ENCODE assay signal across 16 cellular contexts in genomic region chr6:160391419-160392116, GRCh38. TPM values are rescaled to one million over a fixed set of nuclear protein-coding genes. Genes with fewer than 3 reads are reported as not detected.
DNase-seq lines count a peak whose midpoint lies in the region; TF ChIP-seq lines count a peak whose summit lies in the region.
"Had no signal": no experiment of that assay in that cellular context is flagged by ENCODE, and none has a peak within 500 bp of the region (broad histone marks: within the 10 kb centered on the region; RNA-seq: fewer than 3 reads in every experiment).

No MANE protein-coding gene starts in this region.

- H3K4me1 Mint-ChIP-seq in activated naive CD8-positive, alpha-beta T cell treated with anti-CD3 and anti-CD28 coated beads for 36 hours, result no peaks in the 10 kb centered on the region
- H3K4me1 Mint-ChIP-seq: CD14-positive monocyte, memory B cell had no signal

- H3K27ac ChIP-seq in substantia nigra (ENCODE audit: low read depth, low read length, poor library complexity, severe bottlenecking), result no peak overlapping the region
- H3K27ac ChIP-seq: right atrium auricular region had no signal

- H3K9me3 Mint-ChIP-seq in activated naive CD8-positive, alpha-beta T cell treated with anti-CD3 and anti-CD28 coated beads for 36 hours, result peaks cover 3% of the 10 kb centered on the region
- H3K9me3 Mint-ChIP-seq: CD14-positive monocyte had no signal

- TF ChIP-seq CTCF in fibroblast of pulmonary artery (IDR thresholded peaks at IDR 0.05; ENCODE audit: low read length, missing control alignments), result no peak

- H3K9ac ChIP-seq in skeletal muscle satellite cell (ENCODE audit: low read depth, low read length), result no peak overlapping the region

- no peak overlapping the region for H3K27ac Mint-ChIP-seq in activated naive CD8-positive, alpha-beta T cell treated with anti-CD3 and anti-CD28 coated beads for 36 hours
- H3K27ac Mint-ChIP-seq: CD14-positive monocyte, memory B cell had no signal

- H3K27me3 ChIP-seq in skeletal muscle satellite cell (ENCODE audit: control insufficient read depth, insufficient read depth, low read length), result no peaks in the 10 kb centered on the region
- H3K27me3 ChIP-seq in H7 (ENCODE audit: control insufficient read depth, insufficient read depth, low read length), result no peaks in the 10 kb centered on the region
- H3K27me3 ChIP-seq: right atrium auricular region had no signal

- no peaks in the 10 kb centered on the region for H3K36me3 Mint-ChIP-seq in activated naive CD8-positive, alpha-beta T cell treated with anti-CD3 and anti-CD28 coated beads for 36 hours
- H3K36me3 Mint-ChIP-seq: CD14-positive monocyte, memory B cell had no signal

- no peak overlapping the region for H3K4me3 Mint-ChIP-seq in activated naive CD8-positive, alpha-beta T cell treated with anti-CD3 and anti-CD28 coated beads for 36 hours
- H3K4me3 Mint-ChIP-seq: activated T-cell treated with anti-CD3 and anti-CD28 coated beads, Interleukin-2, amount 50 U/mL, for 4 hours; CD14-positive monocyte; memory B cell had no signal

- no peak overlapping the region for H3K4me3 ChIP-seq in fibroblast of pulmonary artery (replicated peaks; ENCODE audit: low read depth, low read length)
- no peak overlapping the region for H3K4me3 ChIP-seq in skeletal muscle satellite cell (ENCODE audit: low read length)
- H3K4me3 ChIP-seq in H7 (ENCODE audit: insufficient read depth, low read depth, low read length), result no peak overlapping the region
- H3K4me3 ChIP-seq: right atrium auricular region had no signal

- DNase-seq in EH (ENCODE audit: low read depth) (peak; percentile 3), RPMI7951 (ENCODE audit: low read depth) (peak; percentile 73), fibroblast of pulmonary artery (ENCODE audit: low read depth) (peak; percentile 89), substantia nigra (lab: John Stamatoyannopoulos, UW) (no peak), H7 (no peak)
- no peak for DNase-seq in activated naive CD8-positive, alpha-beta T cell treated with anti-CD3 and anti-CD28 coated beads for 36 hours
- no peak for DNase-seq in stimulated activated CD4-positive, alpha-beta T cell treated with anti-CD3 and anti-CD28 coated beads, Interleukin-4, amount 100 ng/mL, for 4 hours
- DNase-seq: activated T-cell treated with anti-CD3 and anti-CD28 coated beads, Interleukin-2, amount 50 U/mL, for 4 hours; cerebellar nuclear complex; head of caudate nucleus; NCI-H1694; OCI-M1 had no signal

- H3K27me3 Mint-ChIP-seq in activated naive CD8-positive, alpha-beta T cell treated with anti-CD3 and anti-CD28 coated beads for 36 hours, result peaks cover 20% of the 10 kb centered on the region

- H3K36me3 ChIP-seq in skeletal muscle satellite cell (ENCODE audit: insufficient read depth, low read length) (no peaks in the 10 kb centered on the region), H7 (replicated peaks; ENCODE audit: control insufficient read depth, insufficient read depth, low read length) (no peaks in the 10 kb centered on the region)
- H3K36me3 ChIP-seq: right atrium auricular region had no signal

- peak overlapping the region; percentile 16 for H3K4me2 ChIP-seq in skeletal muscle satellite cell (ENCODE audit: low read length)

- H3K9me3 ChIP-seq in skeletal muscle satellite cell (replicated peaks; ENCODE audit: low read length), result no peaks in the 10 kb centered on the region
- H3K9me3 ChIP-seq: right atrium auricular region had no signal

- peaks cover 26% of the 10 kb centered on the region for H3K4me1 ChIP-seq in skeletal muscle satellite cell (ENCODE audit: control insufficient read depth, insufficient read depth, low read length)
- H3K4me1 ChIP-seq: right atrium auricular region had no signal

RNA-seq across cellular contexts. Expression of gene SLC22A3, which starts 43.4 kb away (rescaled TPM):
- total RNA-seq in RPMI7951 (2014; rRNA removed; shearing (Covaris generic)), result 1.7 and 2.2 TPM in 2 replicates
- under 0.01 TPM in 1 of 2 replicates, not detected in the other for total RNA-seq in skeletal muscle satellite cell (2012; rRNA removed)
- total RNA-seq in activated naive CD8-positive, alpha-beta T cell treated with anti-CD3 and anti-CD28 coated beads for 36 hours, result not detected
- total RNA-seq in H7 (2014; rRNA removed; shearing (Covaris generic)), result 17.3 and 23.9 TPM in 2 replicates

Comparison
In these comparisons a context has a peak if more than half of its experiments do, and no peak if none do; other contexts are left out.
1. DNase-seq: peak in EH (single experiment), RPMI7951 (single experiment) and fibroblast of pulmonary artery (single experiment); none in substantia nigra (0 of 49), activated naive CD8-positive, alpha-beta T cell treated with anti-CD3 and anti-CD28 coated beads for 36 hours (single experiment), stimulated activated CD4-positive, alpha-beta T cell treated with anti-CD3 and anti-CD28 coated beads, Interleukin-4, amount 100 ng/mL, for 4 hours (0 of 2) and H7 (single experiment).